In the genomic region with DNA sequence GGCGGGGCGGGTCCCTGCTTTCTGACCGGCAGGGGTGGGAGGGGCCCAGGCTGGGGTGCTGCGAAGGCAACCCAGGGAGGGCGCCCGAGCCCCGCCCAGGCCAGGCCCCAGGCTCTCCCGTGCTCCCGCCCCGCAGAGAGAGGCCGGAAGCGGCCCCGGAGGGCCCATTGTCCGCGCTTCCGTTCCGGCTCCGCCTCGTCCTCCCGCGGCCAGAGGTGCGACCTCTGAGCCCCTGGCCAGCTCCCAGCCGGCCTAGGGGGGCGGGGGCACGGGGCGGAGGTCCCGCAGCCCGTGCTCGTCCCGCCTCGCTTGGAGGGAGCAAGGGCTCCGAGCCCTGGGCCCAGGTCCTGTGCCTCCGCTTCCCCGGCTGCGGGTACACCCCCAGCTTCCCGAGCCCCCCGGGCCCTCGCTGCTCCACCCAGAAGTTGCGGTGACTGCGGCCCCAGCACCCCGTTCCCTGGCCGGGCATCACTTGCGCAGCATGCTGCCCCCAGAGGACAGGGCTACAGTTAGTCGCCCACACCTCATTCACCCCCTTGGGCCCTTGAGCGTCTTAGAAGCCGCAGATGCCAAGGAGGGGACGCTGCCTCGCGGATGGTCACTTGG, we compare ENCODE assay signal across 1 cellular context.
TF ChIP-seq lines count a peak whose summit lies in the region.

No MANE protein-coding gene starts in this region.

TF ChIP-seq in HepG2, 621 proteins besides CTCF, POLR2A, EP300 and RAD21 (continued from another document and continues in another):
- TF ChIP-seq KIAA2018 (CRISPR knock-in tag; IDR thresholded peaks at IDR 0.05; ENCODE audit: borderline replicate concordance) (0 out of 2 replicates have a peak, but pooled peaks have one; percentile 41), FUBP1 (CRISPR knock-in tag; IDR thresholded peaks at IDR 0.05; ENCODE audit: borderline replicate concordance) (no peak), ZFP36 (IDR thresholded peaks at IDR 0.05; ENCODE audit: borderline replicate concordance, low read depth, low read length, partially characterized antibody) (no peak), TBX2 (CRISPR knock-in tag; IDR thresholded peaks at IDR 0.05; ENCODE audit: borderline replicate concordance) (peak; percentile 93), ZNF225 (CRISPR knock-in tag; IDR thresholded peaks at IDR 0.05) (no peak), MATR3 (CRISPR knock-in tag; IDR thresholded peaks at IDR 0.05) (no peak), ZNF878 (CRISPR knock-in tag; IDR thresholded peaks at IDR 0.05) (peak; percentile 82), KAT7 (CRISPR knock-in tag; IDR thresholded peaks at IDR 0.05; ENCODE audit: borderline replicate concordance) (peak; percentile 53; the same call in 1 of the 2 replicates), SALL1 (CRISPR knock-in tag; IDR thresholded peaks at IDR 0.05) (peak; percentile 80), KLF15 (CRISPR knock-in tag; IDR thresholded peaks at IDR 0.05; ENCODE audit: borderline replicate concordance) (no peak; the same call in 1 of the 2 replicates), CHD2 (IDR thresholded peaks at IDR 0.05; ENCODE audit: low read depth, low read length) (no peak), ZNF563 (CRISPR knock-in tag; IDR thresholded peaks at IDR 0.05) (peak; percentile 74), ZBTB14 (CRISPR knock-in tag; IDR thresholded peaks at IDR 0.05) (no peak), ZNF274 (CRISPR knock-in tag; IDR thresholded peaks at IDR 0.05) (no peak; the same call in 1 of the 2 replicates), TCF7L2 (IDR thresholded peaks at IDR 0.05; ENCODE audit: low read depth, low read length) (no peak), MXD4 (CRISPR knock-in tag; IDR thresholded peaks at IDR 0.05) (peak; percentile 50; the same call in 1 of the 2 replicates), GLMP (CRISPR knock-in tag; IDR thresholded peaks at IDR 0.05; ENCODE audit: borderline replicate concordance) (no peak), ZEB1 (IDR thresholded peaks at IDR 0.05; ENCODE audit: insufficient replicate concordance, low read depth) (peak; percentile 40), TGIF2 (CRISPR knock-in tag; IDR thresholded peaks at IDR 0.05) (peak; percentile 67; the same call in 1 of the 2 replicates)
- TF ChIP-seq, protein P1, sequence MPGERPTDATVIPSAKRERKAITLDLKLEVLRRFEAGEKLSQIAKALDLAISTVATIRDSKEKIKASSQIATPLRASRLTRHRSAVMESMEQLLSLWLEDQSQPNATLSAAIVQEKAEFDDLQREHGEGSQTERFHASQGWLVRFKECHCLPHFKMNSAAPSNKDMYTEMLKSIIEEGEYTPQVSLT (CRISPR knock-in tag; IDR thresholded peaks at IDR 0.05; ENCODE audit: borderline replicate concordance, low read depth), result no peak
- TF ChIP-seq, protein P2, sequence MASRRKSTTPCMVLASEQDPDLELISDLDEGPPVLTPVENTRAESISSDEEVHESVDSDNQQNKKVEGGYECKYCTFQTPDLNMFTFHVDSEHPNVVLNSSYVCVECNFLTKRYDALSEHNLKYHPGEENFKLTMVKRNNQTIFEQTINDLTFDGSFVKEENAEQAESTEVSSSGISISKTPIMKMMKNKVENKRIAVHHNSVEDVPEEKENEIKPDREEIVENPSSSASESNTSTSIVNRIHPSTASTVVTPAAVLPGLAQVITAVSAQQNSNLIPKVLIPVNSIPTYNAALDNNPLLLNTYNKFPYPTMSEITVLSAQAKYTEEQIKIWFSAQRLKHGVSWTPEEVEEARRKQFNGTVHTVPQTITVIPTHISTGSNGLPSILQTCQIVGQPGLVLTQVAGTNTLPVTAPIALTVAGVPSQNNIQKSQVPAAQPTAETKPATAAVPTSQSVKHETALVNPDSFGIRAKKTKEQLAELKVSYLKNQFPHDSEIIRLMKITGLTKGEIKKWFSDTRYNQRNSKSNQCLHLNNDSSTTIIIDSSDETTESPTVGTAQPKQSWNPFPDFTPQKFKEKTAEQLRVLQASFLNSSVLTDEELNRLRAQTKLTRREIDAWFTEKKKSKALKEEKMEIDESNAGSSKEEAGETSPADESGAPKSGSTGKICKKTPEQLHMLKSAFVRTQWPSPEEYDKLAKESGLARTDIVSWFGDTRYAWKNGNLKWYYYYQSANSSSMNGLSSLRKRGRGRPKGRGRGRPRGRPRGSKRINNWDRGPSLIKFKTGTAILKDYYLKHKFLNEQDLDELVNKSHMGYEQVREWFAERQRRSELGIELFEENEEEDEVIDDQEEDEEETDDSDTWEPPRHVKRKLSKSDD (CRISPR knock-in tag; IDR thresholded peaks at IDR 0.05; ENCODE audit: low read depth), result 0 out of 2 replicates have a peak, but pooled peaks have one; percentile 29
- TF ChIP-seq, protein P3, sequence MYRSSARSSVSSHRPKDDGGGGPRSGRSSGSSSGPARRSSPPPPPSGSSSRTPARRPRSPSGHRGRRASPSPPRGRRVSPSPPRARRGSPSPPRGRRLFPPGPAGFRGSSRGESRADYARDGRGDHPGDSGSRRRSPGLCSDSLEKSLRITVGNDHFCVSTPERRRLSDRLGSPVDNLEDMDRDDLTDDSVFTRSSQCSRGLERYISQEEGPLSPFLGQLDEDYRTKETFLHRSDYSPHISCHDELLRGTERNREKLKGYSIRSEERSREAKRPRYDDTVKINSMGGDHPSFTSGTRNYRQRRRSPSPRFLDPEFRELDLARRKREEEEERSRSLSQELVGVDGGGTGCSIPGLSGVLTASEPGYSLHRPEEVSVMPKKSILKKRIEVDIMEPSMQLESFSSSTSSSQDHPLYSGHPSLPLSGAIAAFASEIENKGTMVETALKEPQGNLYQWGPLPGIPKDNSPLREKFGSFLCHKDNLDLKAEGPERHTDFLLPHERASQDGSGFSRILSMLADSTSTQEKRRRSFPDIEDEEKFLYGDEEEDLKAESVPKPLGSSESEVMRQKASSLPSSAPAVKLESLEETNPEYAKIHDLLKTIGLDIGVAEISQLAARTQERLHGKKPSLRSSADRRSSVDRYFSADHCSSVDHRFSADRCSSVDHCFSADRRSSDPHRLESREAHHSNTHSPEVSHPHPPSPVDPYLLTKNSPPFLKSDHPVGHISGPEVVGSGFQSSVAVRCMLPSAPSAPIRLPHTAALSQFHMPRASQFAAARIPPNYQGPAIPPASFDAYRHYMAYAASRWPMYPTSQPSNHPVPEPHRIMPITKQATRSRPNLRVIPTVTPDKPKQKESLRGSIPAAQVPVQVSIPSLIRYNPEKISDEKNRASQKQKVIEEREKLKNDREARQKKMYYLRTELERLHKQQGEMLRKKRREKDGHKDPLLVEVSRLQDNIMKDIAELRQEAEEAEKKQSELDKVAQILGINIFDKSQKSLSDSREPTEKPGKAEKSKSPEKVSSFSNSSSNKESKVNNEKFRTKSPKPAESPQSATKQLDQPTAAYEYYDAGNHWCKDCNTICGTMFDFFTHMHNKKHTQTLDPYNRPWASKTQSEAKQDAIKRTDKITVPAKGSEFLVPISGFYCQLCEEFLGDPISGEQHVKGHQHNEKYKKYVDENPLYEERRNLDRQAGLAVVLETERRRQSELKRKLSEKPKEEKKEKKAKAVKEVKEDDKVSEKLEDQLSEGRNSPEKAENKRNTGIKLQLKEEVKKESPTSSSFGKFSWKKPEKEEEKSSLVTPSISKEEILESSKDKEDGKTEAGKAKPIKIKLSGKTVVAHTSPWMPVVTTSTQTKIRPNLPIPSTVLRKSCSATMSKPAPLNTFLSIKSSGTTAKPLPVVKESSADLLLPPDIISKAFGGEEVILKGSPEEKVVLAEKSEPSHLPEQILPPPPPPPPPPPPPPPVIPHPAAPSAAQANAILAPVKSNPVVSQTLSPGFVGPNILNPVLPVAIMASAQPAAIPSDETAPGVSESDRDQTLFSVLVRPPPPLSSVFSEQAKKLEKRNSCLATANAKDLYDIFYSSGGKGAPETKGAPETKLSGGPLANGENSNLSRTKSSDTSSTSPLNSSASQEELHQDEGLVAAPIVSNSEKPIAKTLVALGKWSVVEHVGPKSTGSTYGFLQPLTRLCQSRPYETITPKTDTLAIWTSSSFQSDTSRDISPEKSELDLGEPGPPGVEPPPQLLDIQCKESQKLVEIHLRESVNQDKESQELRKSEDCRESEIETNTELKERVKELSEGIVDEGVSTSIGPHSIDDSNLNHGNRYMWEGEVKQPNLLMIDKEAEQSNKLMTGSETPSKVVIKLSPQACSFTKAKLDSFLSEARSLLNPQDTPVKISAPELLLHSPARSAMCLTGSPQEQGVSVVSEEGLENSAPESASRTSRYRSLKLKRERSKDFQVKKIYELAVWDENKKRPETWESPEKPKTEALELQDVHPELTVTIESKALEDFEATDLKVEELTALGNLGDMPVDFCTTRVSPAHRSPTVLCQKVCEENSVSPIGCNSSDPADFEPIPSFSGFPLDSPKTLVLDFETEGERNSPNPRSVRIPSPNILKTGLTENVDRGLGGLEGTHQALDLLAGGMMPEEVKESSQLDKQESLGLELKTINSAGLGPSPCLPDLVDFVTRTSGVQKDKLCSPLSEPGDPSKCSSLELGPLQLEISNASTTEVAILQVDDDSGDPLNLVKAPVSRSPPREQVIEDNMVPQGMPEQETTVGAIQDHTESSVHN (CRISPR knock-in tag; IDR thresholded peaks at IDR 0.05), result no peak
